Comparison of ENCODE assay signal across 8 cellular contexts in the genomic region with DNA sequence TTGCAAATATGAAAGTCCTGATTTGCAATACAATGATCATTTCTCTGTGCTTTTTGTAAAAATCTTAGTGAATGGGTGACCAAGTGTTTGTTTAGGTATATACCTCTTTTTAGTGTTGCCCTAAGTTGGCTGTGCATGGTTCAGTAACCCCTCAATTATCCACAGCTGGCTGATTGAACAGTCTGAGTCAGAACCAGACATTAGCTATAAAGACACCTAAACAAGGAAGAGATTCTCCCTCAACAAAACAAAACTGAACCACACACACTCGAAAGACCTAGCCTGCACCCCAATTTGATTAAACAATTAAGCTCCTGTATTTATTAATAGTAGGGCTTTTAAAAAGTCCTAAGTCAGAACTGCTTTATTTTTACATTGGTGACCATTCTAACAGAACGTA. TPM values are rescaled to one million over a fixed set of nuclear protein-coding genes. Genes with fewer than 3 reads are reported as not detected.
DNase-seq lines count a peak whose midpoint lies in the region; ATAC-seq and TF ChIP-seq lines count a peak whose summit lies in the region.

No MANE protein-coding gene starts in this region.

- H2AFZ ChIP-seq in DND-41 (ENCODE audit: low read depth, low read length): no peak overlapping the region

- H3K4me2 ChIP-seq in DND-41 (ENCODE audit: insufficient read depth, low read length): peak overlapping the region; percentile 91

- peaks cover 19% of the 10 kb centered on the region for H3K36me3 Mint-ChIP-seq in stimulated activated memory B cell treated with anti-CD40 and anti-IgM and Interleukin-4, amounts not matched to agents 10 μg/mL and 1 μg/mL and 100 μg/mL, for 72 hours

- ATAC-seq in DND-41 (ENCODE audit: insufficient read depth, low read depth) (no peak), GM19468 (IDR thresholded peaks at IDR 0.05; ENCODE audit: extremely low read depth, unreplicated experiment) (peak; percentile 27)
- no peak for ATAC-seq in stimulated activated memory B cell treated with anti-CD40 and anti-IgM and Interleukin-4, amounts not matched to agents 10 μg/mL and 1 μg/mL and 100 μg/mL, for 72 hours

- H3K27ac Mint-ChIP-seq in stimulated activated memory B cell treated with anti-CD40 and anti-IgM and Interleukin-4, amounts not matched to agents 10 μg/mL and 1 μg/mL and 100 μg/mL, for 72 hours: peak overlapping the region; percentile 81

- peak overlapping the region; percentile 96 for H3K4me3 Mint-ChIP-seq in stimulated activated memory B cell treated with anti-CD40 and anti-IgM and Interleukin-4, amounts not matched to agents 10 μg/mL and 1 μg/mL and 100 μg/mL, for 72 hours

- peaks cover 58% of the 10 kb centered on the region for H4K20me1 ChIP-seq in DND-41 (ENCODE audit: insufficient read depth, low read length)

- no peaks in the 10 kb centered on the region for H3K9me3 ChIP-seq in DND-41 (ENCODE audit: insufficient read depth, low read length, severe bottlenecking)
- H3K9me3 ChIP-seq in ectodermal cell (ENCODE audit: control insufficient read depth, low read length): no peaks in the 10 kb centered on the region
- H3K9me3 ChIP-seq in Peyer's patch: no peaks in the 10 kb centered on the region

- peaks cover 52% of the 10 kb centered on the region for H3K4me1 ChIP-seq in DND-41 (ENCODE audit: insufficient read depth, low read length)
- peaks cover 4% of the 10 kb centered on the region for H3K4me1 ChIP-seq in ectodermal cell (ENCODE audit: control insufficient read depth, insufficient read depth, low read length)
- peaks cover 0 to 51% (median 11%) of the 10 kb centered on the region in 4 donors for H3K4me1 ChIP-seq in Peyer's patch

- H3K27ac ChIP-seq in DND-41 (ENCODE audit: low read length) (no peak overlapping the region), ectodermal cell (ENCODE audit: insufficient read depth, low read depth, low read length, poor library complexity, severe bottlenecking) (no peak overlapping the region), Peyer's patch (peak overlapping the region in 2 of 4 donors; percentile 0 to 32), substantia nigra (ENCODE audit: low read depth, low read length, poor library complexity, severe bottlenecking) (no peak overlapping the region)

- H3K36me3 ChIP-seq in DND-41 (ENCODE audit: insufficient read depth, low read length) (peaks cover 15% of the 10 kb centered on the region), ectodermal cell (ENCODE audit: control insufficient read depth, insufficient read depth, low read length) (peaks cover 5% of the 10 kb centered on the region), Peyer's patch (no peaks in the 10 kb centered on the region)

- peaks cover 96% of the 10 kb centered on the region for H3K79me2 ChIP-seq in DND-41 (ENCODE audit: insufficient read depth, low read length)

- no peaks in the 10 kb centered on the region for H3K27me3 Mint-ChIP-seq in stimulated activated memory B cell treated with anti-CD40 and anti-IgM and Interleukin-4, amounts not matched to agents 10 μg/mL and 1 μg/mL and 100 μg/mL, for 72 hours

- TF ChIP-seq CTCF in DND-41 (IDR thresholded peaks at IDR 0.05; ENCODE audit: borderline replicate concordance, extremely low read depth, low read length, poor library complexity, severe bottlenecking): no peak
- no peak for TF ChIP-seq CTCF in Peyer's patch (IDR thresholded peaks at IDR 0.05)

- TF ChIP-seq POLR2A in Peyer's patch (IDR thresholded peaks at IDR 0.05): no peak

- H3K9me3 Mint-ChIP-seq in stimulated activated memory B cell treated with anti-CD40 and anti-IgM and Interleukin-4, amounts not matched to agents 10 μg/mL and 1 μg/mL and 100 μg/mL, for 72 hours: no peaks in the 10 kb centered on the region

- in situ Hi-C loops in KBM-7 (cut with MboI; ENCODE audit: low pct_unique_long_range_greater_than_20kb, low sequenced_read_pairs): no loop called here

- H3K27me3 ChIP-seq in DND-41 (ENCODE audit: insufficient read depth, low read length, poor library complexity) (no peaks in the 10 kb centered on the region), ectodermal cell (ENCODE audit: control insufficient read depth, insufficient read depth, low read length, poor library complexity, severe bottlenecking) (no peaks in the 10 kb centered on the region), Peyer's patch (no peaks in the 10 kb centered on the region)

- H3K4me3 ChIP-seq in DND-41 (ENCODE audit: low read depth in 1 of 2, low read length in 2 of 2) (peak overlapping the region in 1 of 2 experiments; percentile 98; a peak in 1 of 4 replicates), ectodermal cell (ENCODE audit: insufficient read depth, low read depth, low read length) (peak overlapping the region; percentile 4), Peyer's patch (peak overlapping the region in 1 of 4 donors; percentile 69)

- peaks cover 62% of the 10 kb centered on the region for H3K4me1 Mint-ChIP-seq in stimulated activated memory B cell treated with anti-CD40 and anti-IgM and Interleukin-4, amounts not matched to agents 10 μg/mL and 1 μg/mL and 100 μg/mL, for 72 hours

- DNase-seq in DND-41 (no peak), KBM-7 (peak; percentile 25), hypothalamus (lab: John Stamatoyannopoulos, UW) (no peak), Peyer's patch (no peak), substantia nigra (lab: John Stamatoyannopoulos, UW) (no peak)

- peak overlapping the region; percentile 99; the same call in 1 of the 2 replicates for H3K9ac ChIP-seq in DND-41 (ENCODE audit: low read depth, low read length)

- WGBS in ectodermal cell, 2 experiments: 94 to 100% methylated on average over 1 to 2 of the region's 2 CpGs

RNA-seq across cellular contexts. Expression of a gene that starts 2.8 kb away (rescaled TPM):
- polyA plus RNA-seq in ectodermal cell (2013, experiment 1 of 4): 21.9 TPM
- 25.7 TPM for polyA plus RNA-seq in ectodermal cell (2013, experiment 2 of 4)
- polyA plus RNA-seq in ectodermal cell (2013, experiment 3 of 4): 18.8 TPM
- polyA plus RNA-seq in ectodermal cell (2013, experiment 4 of 4): 20.1 TPM
- 10 to 100 TPM; 18.9 to 57.8 (median 23.6) TPM for total RNA-seq in Peyer's patch
